23 cellular contexts compared by ENCODE assay signal in genomic region chr4:173488074-173488473, GRCh38. TPM values are rescaled to one million over a fixed set of nuclear protein-coding genes. Genes with fewer than 3 reads are reported as not detected.
A peak's percentile ranks its signal among the peaks of the same experiment; 100 is the strongest.
DNase-seq lines count a peak whose midpoint lies in the region; ATAC-seq, FAIRE-seq and TF ChIP-seq lines count a peak whose summit lies in the region.
"Had no signal": no experiment of that assay in that cellular context is flagged by ENCODE, and none has a peak within 500 bp of the region (broad histone marks: within the 10 kb centered on the region; RNA-seq: fewer than 3 reads in every experiment).

No MANE protein-coding gene starts in this region.

- no peak for TF ChIP-seq EP300 in HepG2 (IDR thresholded peaks at IDR 0.05; ENCODE audit: low read depth in 2 of 2, low read length in 2 of 2)
- no peak for TF ChIP-seq EP300 in HepG2 (CRISPR knock-in tag; IDR thresholded peaks at IDR 0.05; ENCODE audit: borderline replicate concordance)

- no peak overlapping the region for H2AK5ac ChIP-seq in mesenchymal stem cell (ENCODE audit: low read length, severe bottlenecking)

- FAIRE-seq in HepG2 (lab: Jason Lieb, UNC) = no peak
- FAIRE-seq: A204.1, GM12891, GM18507, H54 had no signal

- in situ Hi-C loops in HepG2 (cut with HindIII; ENCODE audit: extremely low pct_ligation_motif_present, low pct_unique_long_range_greater_than_20kb) = no loop called here

- no peak overlapping the region for H2AFZ ChIP-seq in HepG2 (ENCODE audit: low read length)
- no peak overlapping the region for H2AFZ ChIP-seq in mesenchymal stem cell (ENCODE audit: low read depth, low read length)
- H2AFZ ChIP-seq: GM23338 had no signal

- H2BK120ac ChIP-seq in mesenchymal stem cell (ENCODE audit: low read depth, low read length) = no peak overlapping the region

- POLR2A ChIA-PET in HepG2 (lab: Yijun Ruan, JAX) = no interaction called here

- no peak for TF ChIP-seq RAD21 in HepG2 (CRISPR knock-in tag; IDR thresholded peaks at IDR 0.05)

- no peak overlapping the region for H2BK5ac ChIP-seq in mesenchymal stem cell (ENCODE audit: low read depth, low read length, poor library complexity, severe bottlenecking)

- no peak overlapping the region for H3K4ac ChIP-seq in mesenchymal stem cell (ENCODE audit: low read depth in 1 of 2, low read length in 2 of 2)

- BruUV-seq in HepG2 (replicated peaks; lab: Mats Ljungman, UMichigan) = no TSS peak

- TF ChIP-seq POLR2A in HepG2 (IDR thresholded peaks at IDR 0.05; ENCODE audit: insufficient read depth in 1 of 2, low read depth in 2 of 2, low read length in 2 of 2) (no peak), right lobe of liver (IDR thresholded peaks at IDR 0.05) (no peak)

- H3K27me3 ChIP-seq in HepG2 (ENCODE audit: control insufficient read depth in 1 of 2, insufficient read depth in 2 of 2, low read length in 2 of 2) (no peaks in the 10 kb centered on the region; a peak in 1 of 5 replicates), right lobe of liver (no peaks in the 10 kb centered on the region), adipocyte (replicated peaks; ENCODE audit: control insufficient read depth, insufficient read depth, low read length) (no peaks in the 10 kb centered on the region), mesenchymal stem cell (ENCODE audit: control insufficient read depth in 1 of 2, insufficient read depth in 1 of 2, low read length in 2 of 2) (no peaks in the 10 kb centered on the region)
- H3K27me3 ChIP-seq: BE2C; BLaER1 treated with 17β-estradiol and CSF1 and Interleukin-3, amounts not matched to agents 10 nM and 100 nM had no signal

- no peak overlapping the region for H4K91ac ChIP-seq in mesenchymal stem cell (ENCODE audit: low read length)

- no peaks in the 10 kb centered on the region for H3K79me2 ChIP-seq in HepG2 (ENCODE audit: insufficient read depth, low read length)

- H3K27ac ChIP-seq in HepG2 (ENCODE audit: extremely low read length, insufficient read depth, low read length) (no peak overlapping the region), right lobe of liver (no peak overlapping the region), mesenchymal stem cell (ENCODE audit: low read length, poor library complexity, severe bottlenecking) (no peak overlapping the region)
- H3K27ac ChIP-seq: 22Rv1; BLaER1 treated with 17β-estradiol and CSF1 and Interleukin-3, amounts not matched to agents 10 nM and 100 nM had no signal

- no peak for DNase-seq in HepG2 (ENCODE audit: low spot score)
- no peak for DNase-seq in right lobe of liver
- DNase-seq in adipocyte (ENCODE audit: low read depth) = no peak
- DNase-seq in mesenchymal stem cell = no peak
- DNase-seq in central memory CD4-positive, alpha-beta T cell = no peak
- DNase-seq: ACHN; AML-193; BE2C; CD4-positive, alpha-beta T cell; CD8-positive, alpha-beta memory T cell; DMS 273 treated with DMSO at 0.1 percent for 48 hours; DMS79 treated with DMSO at 0.1 percent for 48 hours; GF-D8; HCEC 1CT had no signal

- WGBS in HepG2 (ENCODE audit: low lambda C conversion rate) = 6% methylated on average over 1 of the region's 1 CpG
- 100% methylated on average over 1 of the region's 1 CpG for WGBS in right lobe of liver (ENCODE audit: insufficient coverage, low coverage, low lambda C conversion rate, missing lambda C conversion rate)
- 100% methylated on average over 1 of the region's 1 CpG for WGBS in mesenchymal stem cell

- no peak for TF ChIP-seq CTCF in HepG2 (CRISPR knock-in tag; IDR thresholded peaks at IDR 0.05)
- TF ChIP-seq CTCF in right lobe of liver (IDR thresholded peaks at IDR 0.05) = no peak

- no peaks in the 10 kb centered on the region for H4K20me1 ChIP-seq in HepG2 (ENCODE audit: insufficient read depth, low read length)
- H4K20me1 ChIP-seq: BLaER1 treated with 17β-estradiol and CSF1 and Interleukin-3, amounts not matched to agents 10 nM and 100 nM had no signal

- H3K14ac ChIP-seq in mesenchymal stem cell (ENCODE audit: low read length in 2 of 2) = no peak overlapping the region

- no peak overlapping the region for H3K18ac ChIP-seq in mesenchymal stem cell (ENCODE audit: low read depth in 1 of 2, low read length in 2 of 2)

- peak overlapping the region in 1 of 2 experiments; percentile 29 for H3K23ac ChIP-seq in mesenchymal stem cell (ENCODE audit: low read length in 2 of 2)

- intact Hi-C loops in HepG2 (cut with micrococcal nuclease; ENCODE audit: unreplicated experiment) (no loop called here), right lobe of liver (cut with DNase I) (no loop called here)

- CTCF ChIA-PET in HepG2 (lab: Yijun Ruan, JAX; ENCODE audit: low intra/inter-chr PET ratio, low total read pairs) = no interaction called here

- no peaks in the 10 kb centered on the region for H3K36me3 ChIP-seq in HepG2 (replicated peaks in 1 of 2; ENCODE audit: control insufficient read depth in 1 of 2, insufficient read depth in 2 of 2, low read length in 2 of 2)
- no peaks in the 10 kb centered on the region for H3K36me3 ChIP-seq in right lobe of liver
- H3K36me3 ChIP-seq in adipocyte (ENCODE audit: control insufficient read depth, insufficient read depth, low read length, severe bottlenecking) = no peaks in the 10 kb centered on the region
- H3K36me3 ChIP-seq in mesenchymal stem cell (ENCODE audit: control insufficient read depth in 1 of 2, insufficient read depth in 2 of 2, low read depth in 1 of 2, low read length in 2 of 2) = no peaks in the 10 kb centered on the region
- H3K36me3 ChIP-seq: BE2C; BLaER1 treated with 17β-estradiol and CSF1 and Interleukin-3, amounts not matched to agents 10 nM and 100 nM had no signal

- no peak overlapping the region for H4K8ac ChIP-seq in mesenchymal stem cell (ENCODE audit: low read length)

- ATAC-seq in HepG2 = no peak
- no peak for ATAC-seq in right lobe of liver
- no peak for ATAC-seq in HG02610 (IDR thresholded peaks at IDR 0.05; ENCODE audit: unreplicated experiment)
- ATAC-seq: GM23338 had no signal

- no peak overlapping the region for H2BK12ac ChIP-seq in mesenchymal stem cell (ENCODE audit: low read length in 2 of 2)

- H3K9ac ChIP-seq in HepG2 (ENCODE audit: insufficient read depth, low read depth, low read length) = no peak overlapping the region
- H3K9ac ChIP-seq in adipocyte (ENCODE audit: low read length) = peak overlapping the region; percentile 9
- H3K9ac ChIP-seq in mesenchymal stem cell (ENCODE audit: low read length) = peak overlapping the region; percentile 25
- H3K9ac ChIP-seq: BLaER1 treated with 17β-estradiol and CSF1 and Interleukin-3, amounts not matched to agents 10 nM and 100 nM had no signal

- H2BK15ac ChIP-seq in mesenchymal stem cell (ENCODE audit: low read depth, poor library complexity, severe bottlenecking) = no peak overlapping the region

- peaks cover 20% of the 10 kb centered on the region for H3K4me1 ChIP-seq in HepG2 (ENCODE audit: insufficient read depth, low read length)
- H3K4me1 ChIP-seq in right lobe of liver = no peaks in the 10 kb centered on the region
- H3K4me1 ChIP-seq in adipocyte (ENCODE audit: control insufficient read depth, insufficient read depth, low read length) = peaks cover 52% of the 10 kb centered on the region
- peaks cover 4% of the 10 kb centered on the region for H3K4me1 ChIP-seq in mesenchymal stem cell (ENCODE audit: control insufficient read depth, insufficient read depth, low read depth, low read length)

- H3K9me3 ChIP-seq in HepG2 (ENCODE audit: low read length) = no peaks in the 10 kb centered on the region
- H3K9me3 ChIP-seq in right lobe of liver = no peaks in the 10 kb centered on the region
- H3K9me3 ChIP-seq in adipocyte (ENCODE audit: control insufficient read depth, low read length) = no peaks in the 10 kb centered on the region
- H3K9me3 ChIP-seq in mesenchymal stem cell (ENCODE audit: control insufficient read depth, low read length) = no peaks in the 10 kb centered on the region
- H3K9me3 ChIP-seq: BE2C had no signal

- no peaks in the 10 kb centered on the region for H3K79me1 ChIP-seq in mesenchymal stem cell (replicated peaks; ENCODE audit: low read length, poor library complexity, severe bottlenecking)

- H3K4me3 ChIP-seq in HepG2 (replicated peaks in 1 of 3; ENCODE audit: insufficient read depth in 1 of 3, low read depth in 2 of 3, low read length in 3 of 3) (no peak overlapping the region), right lobe of liver (no peak overlapping the region), adipocyte (ENCODE audit: low read length) (no peak overlapping the region), mesenchymal stem cell (ENCODE audit: insufficient read depth in 1 of 2, low read depth in 1 of 2, low read length in 2 of 2) (no peak overlapping the region)
- H3K4me3 ChIP-seq: BLaER1 treated with 17β-estradiol and CSF1 and Interleukin-3, amounts not matched to agents 10 nM and 100 nM; GM23338 had no signal

- H3K4me2 ChIP-seq in HepG2 (ENCODE audit: low read depth, low read length) (no peak overlapping the region), mesenchymal stem cell (ENCODE audit: low read length, poor library complexity, severe bottlenecking) (no peak overlapping the region)
- H3K4me2 ChIP-seq: GM23338 had no signal

TF ChIP-seq in HepG2, 621 proteins besides CTCF, POLR2A, EP300 and RAD21 (continues in another document):
- TF ChIP-seq RAD51 (IDR thresholded peaks at IDR 0.05; ENCODE audit: borderline replicate concordance) = peak; percentile 65; the same call in 1 of the 2 replicates

RNA-seq across cellular contexts. Expression of gene HAND2, which starts 42.0 kb away (rescaled TPM):
- not detected in 2 replicates for total RNA-seq in HepG2 (2016; rRNA removed; fragmentation: Illumina TruSeq; extraction: Trizol)
- not detected in 2 replicates for total RNA-seq in HepG2 (2016; cell fraction: cytosol; rRNA removed; fragmentation: Illumina TruSeq; extraction: Trizol; ENCODE audit: low read depth)
- not detected in 2 replicates for total RNA-seq in HepG2 (2016; cell fraction: insoluble cytoplasmic fraction; rRNA removed; fragmentation: Illumina TruSeq; extraction: Trizol)
- not detected in 2 replicates for total RNA-seq in HepG2 (2016; cell fraction: membrane; rRNA removed; fragmentation: Illumina TruSeq; extraction: Trizol)
- not detected in 2 replicates for total RNA-seq in HepG2 (2016; cell fraction: nucleus; rRNA removed; fragmentation: Illumina TruSeq; extraction: Trizol)
- not detected in 2 replicates for polyA plus RNA-seq in HepG2 (2011; rRNA removed)
- polyA plus RNA-seq in HepG2 (2011; cell fraction: cytosol; rRNA removed) = not detected in 2 replicates
- not detected in 2 replicates for polyA plus RNA-seq in HepG2 (2011; cell fraction: nucleus; rRNA removed)
- polyA plus RNA-seq in HepG2 (2012) = not detected in 2 replicates
- polyA plus RNA-seq in HepG2 (2016; cell fraction: cytosol; fragmentation: Illumina TruSeq; extraction: Trizol; ENCODE audit: low read depth) = not detected in 2 replicates
- polyA plus RNA-seq in HepG2 (2016; cell fraction: insoluble cytoplasmic fraction; fragmentation: Illumina TruSeq; extraction: Trizol; ENCODE audit: low read depth) = not detected in 2 replicates
- not detected in 2 replicates for polyA plus RNA-seq in HepG2 (2016; cell fraction: membrane; fragmentation: Illumina TruSeq; extraction: Trizol; ENCODE audit: low read depth)
- not detected in 2 replicates for polyA plus RNA-seq in HepG2 (2016; cell fraction: nucleus; fragmentation: Illumina TruSeq; extraction: Trizol; ENCODE audit: insufficient read depth, low read depth)
- polyA minus RNA-seq in HepG2 (2011; rRNA and poly(A)+ RNA removed; ENCODE audit: low replicate concordance) = not detected in 2 replicates
- not detected in 2 replicates for polyA minus RNA-seq in HepG2 (2011; cell fraction: cytosol; rRNA and poly(A)+ RNA removed)
- polyA minus RNA-seq in HepG2 (2011; cell fraction: nucleus; rRNA and poly(A)+ RNA removed) = not detected in 2 replicates
- total RNA-seq in right lobe of liver = 10 to 100 TPM in 1 of 6 experiments, 1 to 10 TPM in 5; 2.1 to 11.2 (median 6.2) TPM
- 171 TPM for polyA plus RNA-seq in mesenchymal stem cell (2013, experiment 1 of 2)
- 173 TPM for polyA plus RNA-seq in mesenchymal stem cell (2013, experiment 2 of 2)
- total RNA-seq: CD4-positive, alpha-beta T cell; CD8-positive, alpha-beta memory T cell; GM23338 had no signal
- polyA plus RNA-seq: CD14-positive monocyte; CD8-positive, alpha-beta memory T cell had no signal
